ENCODE assay signal across 8 cellular contexts in the genomic region with DNA sequence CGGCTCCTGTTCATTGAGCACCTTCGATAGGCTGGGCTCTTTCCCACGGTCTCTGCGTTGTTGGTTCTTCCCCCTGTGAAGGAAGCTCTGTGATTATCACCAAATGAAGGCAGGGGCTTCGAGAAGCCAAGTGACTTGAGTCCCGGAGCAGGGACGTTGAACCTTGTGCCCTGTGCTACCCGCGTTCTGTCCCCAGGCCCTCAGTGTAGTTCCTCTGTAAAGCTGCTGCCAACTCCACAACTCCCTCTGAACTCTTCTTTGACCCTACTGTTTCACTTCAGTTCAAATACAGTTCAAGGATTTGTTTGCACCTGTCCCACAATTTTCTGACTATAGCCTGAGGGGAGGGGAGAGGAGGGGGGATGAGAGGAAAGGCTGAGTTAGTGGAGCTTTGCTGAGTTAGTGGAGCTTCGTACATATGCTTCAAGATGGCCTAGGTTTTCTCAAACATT. TPM values are rescaled to one million over a fixed set of nuclear protein-coding genes. Genes with fewer than 3 reads are reported as not detected.
DNase-seq lines count a peak whose midpoint lies in the region; ATAC-seq, FAIRE-seq and TF ChIP-seq lines count a peak whose summit lies in the region.

No MANE protein-coding gene starts in this region.

- TF ChIP-seq POLR2A in K562 (conservative IDR thresholded peaks at IDR 0.05): no peak; the same call in 1 of the 2 replicates

- TSS peak; percentile 79 for BruUV-seq in K562 (replicated peaks; lab: Mats Ljungman, UMichigan)

- H3K36me3 ChIP-seq in DOHH2 (ENCODE audit: control insufficient read depth, low read length) (peaks cover 13% of the 10 kb centered on the region), K562 (ENCODE audit: control insufficient read depth, insufficient read depth, low read length) (peaks cover 15% of the 10 kb centered on the region; the same call in 1 of the 3 replicates), lower lobe of right lung (peaks cover 21% of the 10 kb centered on the region), upper lobe of right lung (peaks cover 13% of the 10 kb centered on the region)

- CTCF ChIA-PET in K562 (lab: Yijun Ruan, JAX; ENCODE audit: low intra/inter-chr PET ratio): no interaction called here

- H3K79me2 ChIP-seq in DOHH2 (ENCODE audit: control insufficient read depth, low read length) (peaks cover 24% of the 10 kb centered on the region), K562 (ENCODE audit: control insufficient read depth, insufficient read depth, low read length) (peaks cover 13% of the 10 kb centered on the region)

- H3K9me2 ChIP-seq in DOHH2 (replicated peaks; ENCODE audit: control insufficient read depth, low read length): no peaks in the 10 kb centered on the region

- H4K20me1 ChIP-seq in DOHH2 (ENCODE audit: control insufficient read depth, insufficient read depth, low read depth, low read length) (no peaks in the 10 kb centered on the region), K562 (replicated peaks; ENCODE audit: control insufficient read depth, insufficient read depth, low read length) (no peaks in the 10 kb centered on the region)

- ATAC-seq in K562 (no peak), lower lobe of right lung (peak; percentile 3 to 7), upper lobe of right lung (no peak), GM18502 (IDR thresholded peaks at IDR 0.05; ENCODE audit: poor library complexity, unreplicated experiment) (no peak), GM21825 (IDR thresholded peaks at IDR 0.05; ENCODE audit: unreplicated experiment) (no peak)

- DNase-seq in Jurkat, Clone E6-1 (ENCODE audit: low read depth, low spot score): no peak
- DNase-seq in K562 (ENCODE audit: extremely low read depth in 1 of 4, low spot score in 3 of 4): no peak
- DNase-seq in lower lobe of right lung: no peak
- DNase-seq in upper lobe of right lung: no peak
- no peak for DNase-seq in COLO829 (ENCODE audit: low spot score)

- peak overlapping the region; percentile 92 for H3K4me2 ChIP-seq in DOHH2 (ENCODE audit: low read length)
- peak overlapping the region; percentile 84 for H3K4me2 ChIP-seq in K562 (ENCODE audit: insufficient read depth, low read length)

- in situ Hi-C loops in K562 (cut with MboI): no loop called here

- no peak for TF ChIP-seq CTCF in DOHH2 (IDR thresholded peaks at IDR 0.05; ENCODE audit: low read depth, low read length, poor library complexity, severe bottlenecking)
- no peak for TF ChIP-seq CTCF in K562 (IDR thresholded peaks at IDR 0.05 in 2 of 3, conservative IDR thresholded peaks at IDR 0.05 in 1 of 3; ENCODE audit: insufficient read depth in 2 of 3, low read depth in 1 of 3, low read length in 3 of 3)
- no peak for TF ChIP-seq CTCF in lower lobe of right lung (IDR thresholded peaks at IDR 0.05)
- no peak for TF ChIP-seq CTCF in upper lobe of right lung (IDR thresholded peaks at IDR 0.05)

- POLR2A ChIA-PET in K562 (lab: Yijun Ruan, JAX): interaction anchor here (0.6 to 1.6 kb wide), 5 partner anchors 8 to 693 kb away, joined by 3 to 5 read pairs (median 4); no protein-coding TSS in a partner anchor

- no peak for TF ChIP-seq EP300 in K562 (IDR thresholded peaks at IDR 0.05; ENCODE audit: low read length)

- intact Hi-C loops in K562 (cut with micrococcal nuclease): loop anchor here (10.0 kb wide), 2 partner anchors 360 to 590 kb away; a partner anchor contains a TSS
- intact Hi-C loops in lower lobe of right lung (cut with DNase I): no loop called here
- intact Hi-C loops in upper lobe of right lung (cut with DNase I): no loop called here

- no peaks in the 10 kb centered on the region for H3K9me3 ChIP-seq in DOHH2 (ENCODE audit: control insufficient read depth, insufficient read depth, low read length)
- H3K9me3 ChIP-seq in K562 (replicated peaks; ENCODE audit: control insufficient read depth, insufficient read depth, low read depth, low read length): no peaks in the 10 kb centered on the region
- H3K9me3 ChIP-seq in lower lobe of right lung: no peaks in the 10 kb centered on the region
- no peaks in the 10 kb centered on the region for H3K9me3 ChIP-seq in upper lobe of right lung

- WGBS in K562 (ENCODE audit: insufficient coverage, low coverage, missing lambda C conversion rate): 7% methylated on average over 10 of the region's 10 CpGs

- no peak for TF ChIP-seq RAD21 in K562 (CRISPR knock-in tag; conservative IDR thresholded peaks at IDR 0.05 in 1 of 2, IDR thresholded peaks at IDR 0.05 in 1 of 2)

- peak overlapping the region; percentile 87 for H3K4me3 ChIP-seq in DOHH2 (ENCODE audit: low read length)
- H3K4me3 ChIP-seq in Jurkat, Clone E6-1 (ENCODE audit: low read length): peak overlapping the region; percentile 57
- H3K4me3 ChIP-seq in K562: peak overlapping the region; percentile 81
- peak overlapping the region; percentile 69 for H3K4me3 ChIP-seq in lower lobe of right lung
- H3K4me3 ChIP-seq in upper lobe of right lung: peak overlapping the region; percentile 66

- H3F3A ChIP-seq in DOHH2 (ENCODE audit: control insufficient read depth, insufficient read depth): 0 out of 2 replicates have a peak, but pooled peaks cover 8% of the 10 kb centered on the region

- H3K27me3 ChIP-seq in DOHH2 (ENCODE audit: control insufficient read depth, low read length) (no peaks in the 10 kb centered on the region), K562 (ENCODE audit: control insufficient read depth in 2 of 2, insufficient read depth in 2 of 2, low read length in 2 of 2) (no peaks in the 10 kb centered on the region), lower lobe of right lung (ENCODE audit: low read depth) (no peaks in the 10 kb centered on the region), upper lobe of right lung (no peaks in the 10 kb centered on the region)

- H2AFZ ChIP-seq in K562 (ENCODE audit: low read depth, low read length): peak overlapping the region; percentile 93

- H3K4me1 ChIP-seq in DOHH2 (ENCODE audit: control insufficient read depth, low read length) (peaks cover 19% of the 10 kb centered on the region), K562 (replicated peaks in 1 of 2; ENCODE audit: control insufficient read depth in 2 of 2, insufficient read depth in 2 of 2, low read length in 2 of 2) (peaks cover 0 to 10% of the 10 kb centered on the region in 2 experiments; a peak in 3 of 5 replicates), lower lobe of right lung (peaks cover 4% of the 10 kb centered on the region), upper lobe of right lung (peaks cover 4% of the 10 kb centered on the region)

- FAIRE-seq in K562 (lab: Jason Lieb, UNC): no peak

- H3K27ac ChIP-seq in DOHH2 (ENCODE audit: low read depth, low read length) (peak overlapping the region; percentile 88), K562 (ENCODE audit: extremely low read depth, low read depth, low read length) (peak overlapping the region; percentile 89), lower lobe of right lung (peak overlapping the region; percentile 96), upper lobe of right lung (peak overlapping the region; percentile 97)

- H3K9ac ChIP-seq in K562 (ENCODE audit: insufficient read depth in 1 of 2, low read depth in 2 of 2, low read length in 2 of 2): peak overlapping the region; percentile 86 to 97

- no peaks in the 10 kb centered on the region for H3K9me1 ChIP-seq in K562 (ENCODE audit: control insufficient read depth, insufficient read depth, low read length)

TF ChIP-seq in K562, 482 proteins besides CTCF, POLR2A, EP300 and RAD21 (continues in another document):
- TF ChIP-seq DIDO1 (tag; IDR thresholded peaks at IDR 0.05; ENCODE audit: low read depth): no peak
- no peak for TF ChIP-seq ZNF561 (CRISPR knock-in tag; conservative IDR thresholded peaks at IDR 0.05)
- no peak for TF ChIP-seq GATA2 (CRISPR knock-in tag; IDR thresholded peaks at IDR 0.05)
- TF ChIP-seq TAF15 (IDR thresholded peaks at IDR 0.05; ENCODE audit: low read depth, low read length): no peak
- TF ChIP-seq ZBED1 (IDR thresholded peaks at IDR 0.05): no peak
- TF ChIP-seq, protein P1, sequence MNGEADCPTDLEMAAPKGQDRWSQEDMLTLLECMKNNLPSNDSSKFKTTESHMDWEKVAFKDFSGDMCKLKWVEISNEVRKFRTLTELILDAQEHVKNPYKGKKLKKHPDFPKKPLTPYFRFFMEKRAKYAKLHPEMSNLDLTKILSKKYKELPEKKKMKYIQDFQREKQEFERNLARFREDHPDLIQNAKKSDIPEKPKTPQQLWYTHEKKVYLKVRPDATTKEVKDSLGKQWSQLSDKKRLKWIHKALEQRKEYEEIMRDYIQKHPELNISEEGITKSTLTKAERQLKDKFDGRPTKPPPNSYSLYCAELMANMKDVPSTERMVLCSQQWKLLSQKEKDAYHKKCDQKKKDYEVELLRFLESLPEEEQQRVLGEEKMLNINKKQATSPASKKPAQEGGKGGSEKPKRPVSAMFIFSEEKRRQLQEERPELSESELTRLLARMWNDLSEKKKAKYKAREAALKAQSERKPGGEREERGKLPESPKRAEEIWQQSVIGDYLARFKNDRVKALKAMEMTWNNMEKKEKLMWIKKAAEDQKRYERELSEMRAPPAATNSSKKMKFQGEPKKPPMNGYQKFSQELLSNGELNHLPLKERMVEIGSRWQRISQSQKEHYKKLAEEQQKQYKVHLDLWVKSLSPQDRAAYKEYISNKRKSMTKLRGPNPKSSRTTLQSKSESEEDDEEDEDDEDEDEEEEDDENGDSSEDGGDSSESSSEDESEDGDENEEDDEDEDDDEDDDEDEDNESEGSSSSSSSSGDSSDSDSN (IDR thresholded peaks at IDR 0.05; ENCODE audit: borderline replicate concordance in 1 of 2, low read depth in 2 of 2, low read length in 2 of 2): no peak

RNA-seq across cellular contexts. Expression of a gene that starts 0.6 kb away (rescaled TPM):
- polyA plus RNA-seq in Jurkat, Clone E6-1 (2012; ENCODE audit: insufficient read depth, insufficient read length): 25.6 TPM
- 113 and 120 TPM in 2 replicates for total RNA-seq in K562 (2011; cell fraction: chromatin; rRNA removed; ENCODE audit: low replicate concordance)
- total RNA-seq in K562 (2011; cell fraction: nucleolus; rRNA removed): 54.2 and 56.8 TPM in 2 replicates
- 59.9 and 65.1 TPM in 2 replicates for total RNA-seq in K562 (2011; cell fraction: nucleoplasm; rRNA removed)
- 12.2 and 14.5 TPM in 2 replicates for total RNA-seq in K562 (2014; rRNA removed)
- 7.9 and 8.0 TPM in 2 replicates for total RNA-seq in K562 (2014; rRNA removed; fragmentation: Illumina TruSeq; extraction: Trizol)
- 9.0 and 9.7 TPM in 2 replicates for total RNA-seq in K562 (2015; rRNA removed; fragmentation: Illumina TruSeq; extraction: Trizol)
- 25.5 and 25.7 TPM in 2 replicates for total RNA-seq in K562 (2021)
- 12.1 and 16.8 TPM in 2 replicates for polyA plus RNA-seq in K562 (2011; rRNA removed)
- polyA plus RNA-seq in K562 (2011; cell fraction: cytosol; rRNA removed): 13.9 and 15.6 TPM in 2 replicates
- polyA plus RNA-seq in K562 (2011; cell fraction: nucleus; rRNA removed): 64.6 and 65.8 TPM in 2 replicates
- polyA plus RNA-seq in K562 (2012): 13.3 and 20.2 TPM in 2 replicates
- polyA plus RNA-seq in K562 (2014; fragmentation: Illumina TruSeq; extraction: Trizol): 18.8 and 19.4 TPM in 2 replicates
- polyA plus RNA-seq in K562 (2014; fragmentation: Nextera tagmentation; extraction: Ambion mirVana): 1 to 10 TPM; 2.5 to 2.9 TPM
- 11.4 and 12.5 TPM in 2 replicates for polyA plus RNA-seq in K562 (2014; rRNA removed)
- polyA minus RNA-seq in K562 (2011; rRNA and poly(A)+ RNA removed): 25.2 and 29.7 TPM in 2 replicates
- 22.7 and 29.1 TPM in 2 replicates for polyA minus RNA-seq in K562 (2011; cell fraction: cytosol; rRNA and poly(A)+ RNA removed)
- 24.2 and 35.7 TPM in 2 replicates for polyA minus RNA-seq in K562 (2011; cell fraction: nucleus; rRNA and poly(A)+ RNA removed)
- 26.4 TPM for total RNA-seq in lower lobe of right lung
- 28.5 TPM for total RNA-seq in upper lobe of right lung

Comparison
In these comparisons a context has a peak if more than half of its experiments do, and no peak if none do; other contexts are left out.
1. ATAC-seq: peak in lower lobe of right lung (2 of 2); none in K562 (single experiment), upper lobe of right lung (single experiment), GM18502 (single experiment) and GM21825 (single experiment).
2. Peak in every context shown above with its lines, with median percentiles within 50 percentile points of each other: H3K27ac ChIP-seq and H3K4me3 ChIP-seq.